In the genomic region with DNA sequence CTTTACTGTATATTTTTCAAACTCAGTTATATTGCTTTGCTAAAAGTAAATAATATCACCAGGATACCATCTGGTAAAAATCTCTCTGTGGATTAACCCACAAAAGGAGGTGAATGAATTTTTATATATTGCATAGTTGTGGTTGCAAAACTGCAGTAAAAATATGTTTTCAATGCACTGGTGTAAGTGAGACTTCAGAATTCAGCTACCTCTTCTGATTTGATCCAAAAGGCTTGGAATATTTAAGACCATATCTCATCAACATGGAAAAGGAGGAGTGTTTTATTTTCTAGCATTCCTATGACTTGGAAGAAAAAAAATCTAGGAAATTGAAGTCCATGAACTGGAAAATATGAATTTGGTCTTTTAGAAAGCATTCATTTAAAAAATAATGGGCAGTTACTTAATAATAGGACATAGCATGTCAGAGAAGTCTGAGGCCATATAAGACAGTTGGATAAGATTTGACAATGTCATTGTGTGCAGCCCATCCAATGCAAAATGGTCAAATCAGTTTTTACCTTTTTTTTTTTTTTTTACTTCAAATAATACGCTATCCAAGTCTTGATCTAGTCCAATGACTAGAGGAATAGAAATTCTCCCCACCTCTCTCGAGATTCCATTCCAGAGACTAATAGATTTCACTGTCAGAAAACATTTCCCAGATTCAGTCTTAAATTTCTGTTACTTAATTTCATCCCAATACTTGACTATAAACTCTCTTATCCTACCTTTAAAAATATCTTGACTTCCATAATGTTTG, we compare ENCODE assay signal across 22 cellular contexts.
DNase-seq lines count a peak whose midpoint lies in the region; ATAC-seq and TF ChIP-seq lines count a peak whose summit lies in the region.
"Had no signal": no experiment of that assay in that cellular context is flagged by ENCODE, and none has a peak within 500 bp of the region (broad histone marks: within the 10 kb centered on the region; RNA-seq: fewer than 3 reads in every experiment).

No MANE protein-coding gene starts in this region.

- H3K4me1 ChIP-seq in HAP-1: no peaks in the 10 kb centered on the region

- in situ Hi-C loops in HAP-1 (cut with MboI; ENCODE audit: low sequenced_read_pairs): no loop called here

- H3K36me3 ChIP-seq in BJ (ENCODE audit: control insufficient read depth, insufficient read depth, low read length): no peaks in the 10 kb centered on the region
- H3K36me3 ChIP-seq in HAP-1 (replicated peaks): no peaks in the 10 kb centered on the region
- H3K36me3 ChIP-seq: cardiac muscle cell had no signal

- H3K27me3 ChIP-seq in BJ (ENCODE audit: control insufficient read depth, insufficient read depth, low read length): no peaks in the 10 kb centered on the region
- H3K27me3 ChIP-seq in HAP-1 (ENCODE audit: low read depth): no peaks in the 10 kb centered on the region
- H3K27me3 ChIP-seq: cardiac muscle cell, neural progenitor cell had no signal

- ATAC-seq in GM21367 (IDR thresholded peaks at IDR 0.05; ENCODE audit: unreplicated experiment): no peak
- ATAC-seq: activated CD4-positive, CD25-positive, alpha-beta regulatory T cell treated with anti-CD3 and anti-CD28 coated beads, Interleukin-2, amount 50 U/mL, for 24 hours; activated T-cell treated with anti-CD3 and anti-CD28 coated beads, Interleukin-2, amount 50 U/mL, for 72 hours; left ventricle myocardium superior had no signal

- H3K4me3 ChIP-seq in BJ (ENCODE audit: low read depth, low read length) (no peak overlapping the region), HAP-1 (no peak overlapping the region)
- H3K4me3 ChIP-seq: cardiac muscle cell, neural progenitor cell had no signal

- CTCF ChIA-PET in BJ (lab: Yijun Ruan, JAX): no interaction called here

- TF ChIP-seq CTCF in BJ (IDR thresholded peaks at IDR 0.05; ENCODE audit: insufficient read depth, low read depth, low read length): no peak

- peak; percentile 37 for DNase-seq in BJ (ENCODE audit: low read depth)
- peak; percentile 64 for DNase-seq in LHCN-M2 (ENCODE audit: low read depth)
- DNase-seq in dedifferentiated amniotic fluid mesenchymal stem cell (ENCODE audit: extremely low spot score): peak; percentile 77
- DNase-seq in non-pigmented ciliary epithelial cell (ENCODE audit: low read depth): peak; percentile 45
- no peak for DNase-seq in OCI-M2 (lab: John Stamatoyannopoulos, UW; ENCODE audit: unreplicated experiment)
- DNase-seq in NCI-H345 treated with DMSO at 0.1 percent for 48 hours (lab: John Stamatoyannopoulos, UW; ENCODE audit: unreplicated experiment): no peak
- no peak for DNase-seq in HAP-1 (ENCODE audit: low spot score in 2 of 2)
- DNase-seq: activated naive CD4-positive, alpha-beta T cell treated with anti-CD3 and anti-CD28 coated beads, Interleukin-2, amount 50 U/mL, for 16 hours; activated T-cell treated with anti-CD3 and anti-CD28 coated beads, Interleukin-2, amount 50 U/mL, for 72 hours; COR-L47; erythroblast; KBM-7; left ventricle myocardium superior; NCI-H1092; NCI-H2081 treated with DMSO at 0.1 percent for 48 hours; NCI-H510A treated with DMSO at 0.1 percent for 48 hours; RPMI8226; stimulated activated CD4-positive, alpha-beta T cell treated with anti-CD3 and anti-CD28 coated beads, Interleukin-12 subunit alpha, Interleukin-12 subunit beta, amount 100 ng/mL, for 4 hours had no signal

- no peaks in the 10 kb centered on the region for H3K9me3 ChIP-seq in HAP-1

- POLR2A ChIA-PET in BJ (lab: Charles Lee): no interaction called here

Comparison
In these comparisons a context has a peak if more than half of its experiments do, and no peak if none do; other contexts are left out.
1. DNase-seq: peak in BJ (single experiment), LHCN-M2 (single experiment), dedifferentiated amniotic fluid mesenchymal stem cell (single experiment) and non-pigmented ciliary epithelial cell (single experiment); none in OCI-M2 (single experiment), NCI-H345 treated with DMSO at 0.1 percent for 48 hours (single experiment) and HAP-1 (0 of 2).